4 cellular contexts compared by ENCODE assay signal in the genomic region with DNA sequence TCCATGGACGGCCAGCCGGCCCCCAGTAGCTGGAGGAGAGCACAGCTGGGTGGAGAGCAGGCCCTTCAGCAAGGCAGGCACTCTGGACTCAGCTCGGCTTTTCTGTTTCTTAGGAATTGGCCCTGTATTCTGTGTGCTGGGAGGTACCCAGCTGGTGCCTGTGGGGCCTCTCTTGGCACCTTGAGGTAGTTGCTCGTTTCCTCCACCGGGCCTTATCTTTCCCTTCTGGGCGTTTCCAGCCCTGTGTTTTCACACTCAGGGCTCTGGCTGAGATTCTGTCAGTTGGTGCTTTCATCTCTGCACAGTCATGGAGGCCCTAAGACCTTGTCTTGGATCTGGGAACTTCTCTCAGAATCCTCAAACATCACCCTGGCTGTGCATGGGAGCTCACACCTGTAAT. TPM values are rescaled to one million over a fixed set of nuclear protein-coding genes. Genes with fewer than 3 reads are reported as not detected.
"Had no signal": no experiment of that assay in that cellular context is flagged by ENCODE, and none has a peak within 500 bp of the region (broad histone marks: within the 10 kb centered on the region; RNA-seq: fewer than 3 reads in every experiment).

No MANE protein-coding gene starts in this region.

RNA-seq across cellular contexts. Expression of gene CEMP1, which starts 36.3 kb away (rescaled TPM):
- total RNA-seq: LHCN-M2, M059J, MCF 10A, NCI-H460 had no signal
